13 cellular contexts compared by ENCODE assay signal in genomic region chr20:16004108-16004854, GRCh38.
"Had no signal": no experiment of that assay in that cellular context is flagged by ENCODE, and none has a peak within 500 bp of the region (broad histone marks: within the 10 kb centered on the region; RNA-seq: fewer than 3 reads in every experiment).

No MANE protein-coding gene starts in this region.

- H3K27me3 ChIP-seq: suprapubic skin, upper lobe of left lung had no signal

- H3K9me3 Mint-ChIP-seq: natural killer cell had no signal

- H3K9me3 ChIP-seq: prostate gland, suprapubic skin, upper lobe of left lung had no signal

- H3K4me3 ChIP-seq: prostate gland, suprapubic skin, upper lobe of left lung had no signal

- H3K4me3 Mint-ChIP-seq: memory B cell, natural killer cell had no signal

- H3K27ac ChIP-seq: prostate gland, suprapubic skin, upper lobe of left lung had no signal

- H3K27ac Mint-ChIP-seq: activated T-helper 2 cell treated with anti-CD3 and anti-CD28 coated beads, Interferon-gamma antibody, Interleukin-2, Interleukin-4, amounts not matched to agents 10 μg/mL and 5 μg/mL and 100 μg/mL, durations not matched to agents 14 hours and 24 hours and 36 hours; memory B cell; natural killer cell had no signal

- ATAC-seq: natural killer cell had no signal

- H3K4me1 Mint-ChIP-seq: memory B cell, natural killer cell had no signal

- DNase-seq: activated CD4-positive, alpha-beta T cell treated with anti-CD3 and anti-CD28 coated beads, Interleukin-2, amount 50 U/mL, for 1 hour; activated naive CD4-positive, alpha-beta T cell treated with anti-CD3 and anti-CD28 coated beads, Interleukin-2, amount 50 U/mL, for 16 hours; amygdala; natural killer cell; occipital lobe; stimulated activated CD4-positive, alpha-beta T cell treated with anti-CD3 and anti-CD28 coated beads, Interleukin-12 subunit alpha, Interleukin-12 subunit beta, amount 100 ng/mL, for 4 hours; stimulated activated naive CD4-positive, alpha-beta T cell treated with Interleukin-2 at 50 U/mL for 16 hours; T-helper 9 cell; upper lobe of left lung had no signal

- H3K36me3 ChIP-seq: prostate gland, suprapubic skin, upper lobe of left lung had no signal

- H3K4me1 ChIP-seq: prostate gland, suprapubic skin, upper lobe of left lung had no signal
